Comparison of ENCODE assay signal across 1 cellular context in the genomic region with DNA sequence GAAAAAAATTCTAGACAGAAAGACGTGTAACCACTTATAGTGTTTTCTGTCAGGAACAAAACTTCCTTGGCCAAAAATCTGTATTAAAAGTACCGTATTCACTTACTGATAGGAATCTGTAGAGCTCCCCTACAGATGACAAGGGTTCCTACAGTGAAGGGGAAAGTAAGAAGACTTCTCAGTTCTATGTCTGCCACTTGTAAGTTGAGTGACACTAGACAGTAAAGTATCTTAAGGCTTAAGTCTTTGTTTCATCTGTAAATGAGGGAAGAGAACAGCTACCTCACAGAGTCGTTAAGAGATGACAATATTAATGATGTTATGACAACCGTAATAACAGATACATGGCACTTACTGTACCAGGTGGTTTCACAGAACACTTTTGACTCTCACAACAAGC.
TF ChIP-seq lines count a peak whose summit lies in the region.

No MANE protein-coding gene starts in this region.

TF ChIP-seq in GM12878, 131 proteins besides CTCF, POLR2A, EP300 and RAD21:
- TF ChIP-seq POLR2AphosphoS5 (IDR thresholded peaks at IDR 0.05; ENCODE audit: low read length) = 0 out of 2 replicates have a peak, but pooled peaks have one; percentile 14
- TF ChIP-seq RELB (IDR thresholded peaks at IDR 0.05; ENCODE audit: low read depth) = 0 out of 2 replicates have a peak, but pooled peaks have one; percentile 6
- no peak for TF ChIP-seq WRNIP1 (IDR thresholded peaks at IDR 0.05; ENCODE audit: borderline replicate concordance, low read depth, low read length)
- no peak for TF ChIP-seq GATAD2B (conservative IDR thresholded peaks at IDR 0.05; ENCODE audit: low read depth)
- no peak for TF ChIP-seq ETV6 (conservative IDR thresholded peaks at IDR 0.05 in 1 of 2, IDR thresholded peaks at IDR 0.05 in 1 of 2; ENCODE audit: borderline replicate concordance in 1 of 2, low read depth in 1 of 2)
- TF ChIP-seq PKNOX1 (IDR thresholded peaks at IDR 0.05) = peak; percentile 87
